1 cellular context compared by ENCODE assay signal in the genomic region with DNA sequence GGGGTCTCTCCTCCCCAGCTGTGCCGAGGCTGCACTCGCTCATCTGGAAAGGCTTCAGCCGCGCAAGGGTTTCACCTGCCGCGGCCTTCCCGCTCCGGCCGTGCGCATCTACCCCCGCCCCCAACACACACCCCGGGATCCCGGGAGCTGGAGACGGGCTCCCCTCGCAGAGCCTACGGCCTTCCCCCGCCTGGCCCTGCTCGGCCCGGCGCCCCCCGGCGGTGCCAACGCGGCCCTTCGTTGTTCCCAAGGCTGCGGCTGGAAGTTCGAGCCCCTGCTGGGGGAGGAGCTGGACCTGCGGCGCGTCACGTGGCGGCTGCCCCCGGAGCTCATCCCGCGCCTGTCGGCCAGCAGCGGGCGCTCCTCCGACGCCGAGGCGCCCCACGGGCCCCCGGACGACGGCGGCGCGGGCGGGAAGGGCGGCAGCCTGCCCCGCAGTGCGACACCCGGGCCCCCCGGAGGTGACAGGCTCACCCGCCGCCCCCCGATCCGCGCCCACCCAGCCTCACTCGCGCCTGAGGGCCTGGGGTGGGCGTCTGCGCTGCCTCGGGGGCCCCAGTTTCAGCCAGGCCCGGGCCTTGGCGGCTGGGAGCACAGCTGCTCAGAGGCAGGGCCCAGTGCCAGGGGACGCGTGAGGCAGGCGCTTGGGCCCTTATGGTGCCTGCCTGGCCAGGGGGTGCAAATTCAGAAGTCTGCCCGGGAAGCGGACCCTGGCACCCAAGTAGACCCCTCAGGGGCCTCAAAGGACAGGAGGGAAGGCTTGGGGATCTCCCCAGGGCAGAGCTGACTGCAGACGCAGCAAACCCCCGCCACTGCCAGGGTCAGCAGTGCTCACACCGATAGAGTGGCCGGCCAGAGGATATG.
TF ChIP-seq lines count a peak whose summit lies in the region.

No MANE protein-coding gene starts in this region.

TF ChIP-seq in GM12878, 131 proteins besides CTCF, POLR2A, EP300 and RAD21 (continues in another document):
- TF ChIP-seq TCF12 (IDR thresholded peaks at IDR 0.05; ENCODE audit: low read depth, low read length) (no peak), DPF2 (IDR thresholded peaks at IDR 0.05) (peak; percentile 83), STAT3 (IDR thresholded peaks at IDR 0.05; ENCODE audit: low read depth, low read length) (no peak), SMARCA5 (IDR thresholded peaks at IDR 0.05) (peak; percentile 91; the same call in 1 of the 2 replicates), ZNF207 (IDR thresholded peaks at IDR 0.05; ENCODE audit: borderline replicate concordance) (peak; percentile 28; the same call in 1 of the 2 replicates), IKZF2 (IDR thresholded peaks at IDR 0.05) (peak in 1 of 2 experiments; percentile 45; a peak in 2 of 4 replicates), EGR1 (IDR thresholded peaks at IDR 0.05; ENCODE audit: borderline replicate concordance in 1 of 2, low read depth in 2 of 2, low read length in 2 of 2) (0 out of 3 replicates have a peak, but pooled peaks of 1 of the 2 experiments have one; percentile 37), ZSCAN29 (IDR thresholded peaks at IDR 0.05) (0 out of 2 replicates have a peak, but pooled peaks have one; percentile 19), ZNF24 (IDR thresholded peaks at IDR 0.05) (0 out of 2 replicates have a peak, but pooled peaks have one; percentile 20), CBX5 (IDR thresholded peaks at IDR 0.05; ENCODE audit: low read depth) (no peak), SUPT20H (IDR thresholded peaks at IDR 0.05; ENCODE audit: borderline replicate concordance, control insufficient read depth, low read depth, low read length) (no peak), NBN (IDR thresholded peaks at IDR 0.05) (peak; percentile 23; the same call in 1 of the 2 replicates), IKZF1 (conservative IDR thresholded peaks at IDR 0.05) (peak; percentile 93), LARP7 (IDR thresholded peaks at IDR 0.05) (peak; percentile 70), CREM (IDR thresholded peaks at IDR 0.05; ENCODE audit: low read depth) (no peak), SIN3A (IDR thresholded peaks at IDR 0.05; ENCODE audit: low read depth, low read length) (0 out of 2 replicates have a peak, but pooled peaks have one; percentile 29), ZNF217 (IDR thresholded peaks at IDR 0.05) (peak; percentile 65; the same call in 1 of the 2 replicates), KAT2A (conservative IDR thresholded peaks at IDR 0.05; ENCODE audit: control insufficient read depth, low read depth, low read length) (no peak), RB1 (IDR thresholded peaks at IDR 0.05; ENCODE audit: borderline replicate concordance) (peak; percentile 74; the same call in 1 of the 2 replicates), RAD51 (IDR thresholded peaks at IDR 0.05) (peak; percentile 59), YY1 (IDR thresholded peaks at IDR 0.05; ENCODE audit: low read depth, low read length) (peak; percentile 59; the same call in 1 of the 2 replicates), NFXL1 (IDR thresholded peaks at IDR 0.05; ENCODE audit: borderline replicate concordance) (0 out of 2 replicates have a peak, but pooled peaks have one; percentile 41), GATAD2B (conservative IDR thresholded peaks at IDR 0.05; ENCODE audit: low read depth) (peak; percentile 94), BMI1 (IDR thresholded peaks at IDR 0.05; ENCODE audit: borderline replicate concordance) (no peak), NR2F1 (conservative IDR thresholded peaks at IDR 0.05) (peak; percentile 64), TARDBP (IDR thresholded peaks at IDR 0.05; ENCODE audit: borderline replicate concordance) (peak; percentile 58; the same call in 1 of the 2 replicates), CHD2 (IDR thresholded peaks at IDR 0.05; ENCODE audit: borderline replicate concordance, low read depth, low read length) (0 out of 2 replicates have a peak, but pooled peaks have one; percentile 47)
- TF ChIP-seq, protein P1, sequence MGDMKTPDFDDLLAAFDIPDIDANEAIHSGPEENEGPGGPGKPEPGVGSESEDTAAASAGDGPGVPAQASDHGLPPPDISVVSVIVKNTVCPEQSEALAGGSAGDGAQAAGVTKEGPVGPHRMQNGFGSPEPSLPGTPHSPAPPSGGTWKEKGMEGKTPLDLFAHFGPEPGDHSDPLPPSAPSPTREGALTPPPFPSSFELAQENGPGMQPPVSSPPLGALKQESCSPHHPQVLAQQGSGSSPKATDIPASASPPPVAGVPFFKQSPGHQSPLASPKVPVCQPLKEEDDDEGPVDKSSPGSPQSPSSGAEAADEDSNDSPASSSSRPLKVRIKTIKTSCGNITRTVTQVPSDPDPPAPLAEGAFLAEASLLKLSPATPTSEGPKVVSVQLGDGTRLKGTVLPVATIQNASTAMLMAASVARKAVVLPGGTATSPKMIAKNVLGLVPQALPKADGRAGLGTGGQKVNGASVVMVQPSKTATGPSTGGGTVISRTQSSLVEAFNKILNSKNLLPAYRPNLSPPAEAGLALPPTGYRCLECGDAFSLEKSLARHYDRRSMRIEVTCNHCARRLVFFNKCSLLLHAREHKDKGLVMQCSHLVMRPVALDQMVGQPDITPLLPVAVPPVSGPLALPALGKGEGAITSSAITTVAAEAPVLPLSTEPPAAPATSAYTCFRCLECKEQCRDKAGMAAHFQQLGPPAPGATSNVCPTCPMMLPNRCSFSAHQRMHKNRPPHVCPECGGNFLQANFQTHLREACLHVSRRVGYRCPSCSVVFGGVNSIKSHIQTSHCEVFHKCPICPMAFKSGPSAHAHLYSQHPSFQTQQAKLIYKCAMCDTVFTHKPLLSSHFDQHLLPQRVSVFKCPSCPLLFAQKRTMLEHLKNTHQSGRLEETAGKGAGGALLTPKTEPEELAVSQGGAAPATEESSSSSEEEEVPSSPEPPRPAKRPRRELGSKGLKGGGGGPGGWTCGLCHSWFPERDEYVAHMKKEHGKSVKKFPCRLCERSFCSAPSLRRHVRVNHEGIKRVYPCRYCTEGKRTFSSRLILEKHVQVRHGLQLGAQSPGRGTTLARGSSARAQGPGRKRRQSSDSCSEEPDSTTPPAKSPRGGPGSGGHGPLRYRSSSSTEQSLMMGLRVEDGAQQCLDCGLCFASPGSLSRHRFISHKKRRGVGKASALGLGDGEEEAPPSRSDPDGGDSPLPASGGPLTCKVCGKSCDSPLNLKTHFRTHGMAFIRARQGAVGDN (IDR thresholded peaks at IDR 0.05) = peak; percentile 93
- TF ChIP-seq, protein P2, sequence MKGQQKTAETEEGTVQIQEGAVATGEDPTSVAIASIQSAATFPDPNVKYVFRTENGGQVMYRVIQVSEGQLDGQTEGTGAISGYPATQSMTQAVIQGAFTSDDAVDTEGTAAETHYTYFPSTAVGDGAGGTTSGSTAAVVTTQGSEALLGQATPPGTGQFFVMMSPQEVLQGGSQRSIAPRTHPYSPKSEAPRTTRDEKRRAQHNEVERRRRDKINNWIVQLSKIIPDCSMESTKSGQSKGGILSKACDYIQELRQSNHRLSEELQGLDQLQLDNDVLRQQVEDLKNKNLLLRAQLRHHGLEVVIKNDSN (IDR thresholded peaks at IDR 0.05; ENCODE audit: borderline replicate concordance, extremely low read length, insufficient read depth, low read depth, low read length) = peak; percentile 96
- TF ChIP-seq, protein P3, sequence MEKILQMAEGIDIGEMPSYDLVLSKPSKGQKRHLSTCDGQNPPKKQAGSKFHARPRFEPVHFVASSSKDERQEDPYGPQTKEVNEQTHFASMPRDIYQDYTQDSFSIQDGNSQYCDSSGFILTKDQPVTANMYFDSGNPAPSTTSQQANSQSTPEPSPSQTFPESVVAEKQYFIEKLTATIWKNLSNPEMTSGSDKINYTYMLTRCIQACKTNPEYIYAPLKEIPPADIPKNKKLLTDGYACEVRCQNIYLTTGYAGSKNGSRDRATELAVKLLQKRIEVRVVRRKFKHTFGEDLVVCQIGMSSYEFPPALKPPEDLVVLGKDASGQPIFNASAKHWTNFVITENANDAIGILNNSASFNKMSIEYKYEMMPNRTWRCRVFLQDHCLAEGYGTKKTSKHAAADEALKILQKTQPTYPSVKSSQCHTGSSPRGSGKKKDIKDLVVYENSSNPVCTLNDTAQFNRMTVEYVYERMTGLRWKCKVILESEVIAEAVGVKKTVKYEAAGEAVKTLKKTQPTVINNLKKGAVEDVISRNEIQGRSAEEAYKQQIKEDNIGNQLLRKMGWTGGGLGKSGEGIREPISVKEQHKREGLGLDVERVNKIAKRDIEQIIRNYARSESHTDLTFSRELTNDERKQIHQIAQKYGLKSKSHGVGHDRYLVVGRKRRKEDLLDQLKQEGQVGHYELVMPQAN (conservative IDR thresholded peaks at IDR 0.05) = 0 out of 2 replicates have a peak, but pooled peaks have one; percentile 40
- TF ChIP-seq, protein P4, sequence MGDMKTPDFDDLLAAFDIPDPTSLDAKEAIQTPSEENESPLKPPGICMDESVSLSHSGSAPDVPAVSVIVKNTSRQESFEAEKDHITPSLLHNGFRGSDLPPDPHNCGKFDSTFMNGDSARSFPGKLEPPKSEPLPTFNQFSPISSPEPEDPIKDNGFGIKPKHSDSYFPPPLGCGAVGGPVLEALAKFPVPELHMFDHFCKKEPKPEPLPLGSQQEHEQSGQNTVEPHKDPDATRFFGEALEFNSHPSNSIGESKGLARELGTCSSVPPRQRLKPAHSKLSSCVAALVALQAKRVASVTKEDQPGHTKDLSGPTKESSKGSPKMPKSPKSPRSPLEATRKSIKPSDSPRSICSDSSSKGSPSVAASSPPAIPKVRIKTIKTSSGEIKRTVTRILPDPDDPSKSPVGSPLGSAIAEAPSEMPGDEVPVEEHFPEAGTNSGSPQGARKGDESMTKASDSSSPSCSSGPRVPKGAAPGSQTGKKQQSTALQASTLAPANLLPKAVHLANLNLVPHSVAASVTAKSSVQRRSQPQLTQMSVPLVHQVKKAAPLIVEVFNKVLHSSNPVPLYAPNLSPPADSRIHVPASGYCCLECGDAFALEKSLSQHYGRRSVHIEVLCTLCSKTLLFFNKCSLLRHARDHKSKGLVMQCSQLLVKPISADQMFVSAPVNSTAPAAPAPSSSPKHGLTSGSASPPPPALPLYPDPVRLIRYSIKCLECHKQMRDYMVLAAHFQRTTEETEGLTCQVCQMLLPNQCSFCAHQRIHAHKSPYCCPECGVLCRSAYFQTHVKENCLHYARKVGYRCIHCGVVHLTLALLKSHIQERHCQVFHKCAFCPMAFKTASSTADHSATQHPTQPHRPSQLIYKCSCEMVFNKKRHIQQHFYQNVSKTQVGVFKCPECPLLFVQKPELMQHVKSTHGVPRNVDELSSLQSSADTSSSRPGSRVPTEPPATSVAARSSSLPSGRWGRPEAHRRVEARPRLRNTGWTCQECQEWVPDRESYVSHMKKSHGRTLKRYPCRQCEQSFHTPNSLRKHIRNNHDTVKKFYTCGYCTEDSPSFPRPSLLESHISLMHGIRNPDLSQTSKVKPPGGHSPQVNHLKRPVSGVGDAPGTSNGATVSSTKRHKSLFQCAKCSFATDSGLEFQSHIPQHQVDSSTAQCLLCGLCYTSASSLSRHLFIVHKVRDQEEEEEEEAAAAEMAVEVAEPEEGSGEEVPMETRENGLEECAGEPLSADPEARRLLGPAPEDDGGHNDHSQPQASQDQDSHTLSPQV (IDR thresholded peaks at IDR 0.05) = peak; percentile 91; the same call in 1 of the 2 replicates
- TF ChIP-seq, protein P5, sequence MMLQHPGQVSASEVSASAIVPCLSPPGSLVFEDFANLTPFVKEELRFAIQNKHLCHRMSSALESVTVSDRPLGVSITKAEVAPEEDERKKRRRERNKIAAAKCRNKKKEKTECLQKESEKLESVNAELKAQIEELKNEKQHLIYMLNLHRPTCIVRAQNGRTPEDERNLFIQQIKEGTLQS (IDR thresholded peaks at IDR 0.05; ENCODE audit: borderline replicate concordance, extremely low read depth, low read depth, low read length) = peak; percentile 88; the same call in 1 of the 2 replicates
- TF ChIP-seq, protein P6, sequence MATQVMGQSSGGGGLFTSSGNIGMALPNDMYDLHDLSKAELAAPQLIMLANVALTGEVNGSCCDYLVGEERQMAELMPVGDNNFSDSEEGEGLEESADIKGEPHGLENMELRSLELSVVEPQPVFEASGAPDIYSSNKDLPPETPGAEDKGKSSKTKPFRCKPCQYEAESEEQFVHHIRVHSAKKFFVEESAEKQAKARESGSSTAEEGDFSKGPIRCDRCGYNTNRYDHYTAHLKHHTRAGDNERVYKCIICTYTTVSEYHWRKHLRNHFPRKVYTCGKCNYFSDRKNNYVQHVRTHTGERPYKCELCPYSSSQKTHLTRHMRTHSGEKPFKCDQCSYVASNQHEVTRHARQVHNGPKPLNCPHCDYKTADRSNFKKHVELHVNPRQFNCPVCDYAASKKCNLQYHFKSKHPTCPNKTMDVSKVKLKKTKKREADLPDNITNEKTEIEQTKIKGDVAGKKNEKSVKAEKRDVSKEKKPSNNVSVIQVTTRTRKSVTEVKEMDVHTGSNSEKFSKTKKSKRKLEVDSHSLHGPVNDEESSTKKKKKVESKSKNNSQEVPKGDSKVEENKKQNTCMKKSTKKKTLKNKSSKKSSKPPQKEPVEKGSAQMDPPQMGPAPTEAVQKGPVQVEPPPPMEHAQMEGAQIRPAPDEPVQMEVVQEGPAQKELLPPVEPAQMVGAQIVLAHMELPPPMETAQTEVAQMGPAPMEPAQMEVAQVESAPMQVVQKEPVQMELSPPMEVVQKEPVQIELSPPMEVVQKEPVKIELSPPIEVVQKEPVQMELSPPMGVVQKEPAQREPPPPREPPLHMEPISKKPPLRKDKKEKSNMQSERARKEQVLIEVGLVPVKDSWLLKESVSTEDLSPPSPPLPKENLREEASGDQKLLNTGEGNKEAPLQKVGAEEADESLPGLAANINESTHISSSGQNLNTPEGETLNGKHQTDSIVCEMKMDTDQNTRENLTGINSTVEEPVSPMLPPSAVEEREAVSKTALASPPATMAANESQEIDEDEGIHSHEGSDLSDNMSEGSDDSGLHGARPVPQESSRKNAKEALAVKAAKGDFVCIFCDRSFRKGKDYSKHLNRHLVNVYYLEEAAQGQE (IDR thresholded peaks at IDR 0.05; ENCODE audit: low read depth, low read length) = no peak
- TF ChIP-seq, protein P7, sequence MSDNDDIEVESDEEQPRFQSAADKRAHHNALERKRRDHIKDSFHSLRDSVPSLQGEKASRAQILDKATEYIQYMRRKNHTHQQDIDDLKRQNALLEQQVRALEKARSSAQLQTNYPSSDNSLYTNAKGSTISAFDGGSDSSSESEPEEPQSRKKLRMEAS (IDR thresholded peaks at IDR 0.05; ENCODE audit: low read depth, low read length) = peak; percentile 92
- TF ChIP-seq, protein P8, sequence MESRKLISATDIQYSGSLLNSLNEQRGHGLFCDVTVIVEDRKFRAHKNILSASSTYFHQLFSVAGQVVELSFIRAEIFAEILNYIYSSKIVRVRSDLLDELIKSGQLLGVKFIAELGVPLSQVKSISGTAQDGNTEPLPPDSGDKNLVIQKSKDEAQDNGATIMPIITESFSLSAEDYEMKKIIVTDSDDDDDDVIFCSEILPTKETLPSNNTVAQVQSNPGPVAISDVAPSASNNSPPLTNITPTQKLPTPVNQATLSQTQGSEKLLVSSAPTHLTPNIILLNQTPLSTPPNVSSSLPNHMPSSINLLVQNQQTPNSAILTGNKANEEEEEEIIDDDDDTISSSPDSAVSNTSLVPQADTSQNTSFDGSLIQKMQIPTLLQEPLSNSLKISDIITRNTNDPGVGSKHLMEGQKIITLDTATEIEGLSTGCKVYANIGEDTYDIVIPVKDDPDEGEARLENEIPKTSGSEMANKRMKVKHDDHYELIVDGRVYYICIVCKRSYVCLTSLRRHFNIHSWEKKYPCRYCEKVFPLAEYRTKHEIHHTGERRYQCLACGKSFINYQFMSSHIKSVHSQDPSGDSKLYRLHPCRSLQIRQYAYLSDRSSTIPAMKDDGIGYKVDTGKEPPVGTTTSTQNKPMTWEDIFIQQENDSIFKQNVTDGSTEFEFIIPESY (IDR thresholded peaks at IDR 0.05) = no peak
- TF ChIP-seq, protein P9, sequence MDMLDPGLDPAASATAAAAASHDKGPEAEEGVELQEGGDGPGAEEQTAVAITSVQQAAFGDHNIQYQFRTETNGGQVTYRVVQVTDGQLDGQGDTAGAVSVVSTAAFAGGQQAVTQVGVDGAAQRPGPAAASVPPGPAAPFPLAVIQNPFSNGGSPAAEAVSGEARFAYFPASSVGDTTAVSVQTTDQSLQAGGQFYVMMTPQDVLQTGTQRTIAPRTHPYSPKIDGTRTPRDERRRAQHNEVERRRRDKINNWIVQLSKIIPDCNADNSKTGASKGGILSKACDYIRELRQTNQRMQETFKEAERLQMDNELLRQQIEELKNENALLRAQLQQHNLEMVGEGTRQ (IDR thresholded peaks at IDR 0.05; ENCODE audit: borderline replicate concordance, low read depth, low read length) = peak; percentile 83
